In the genomic region with DNA sequence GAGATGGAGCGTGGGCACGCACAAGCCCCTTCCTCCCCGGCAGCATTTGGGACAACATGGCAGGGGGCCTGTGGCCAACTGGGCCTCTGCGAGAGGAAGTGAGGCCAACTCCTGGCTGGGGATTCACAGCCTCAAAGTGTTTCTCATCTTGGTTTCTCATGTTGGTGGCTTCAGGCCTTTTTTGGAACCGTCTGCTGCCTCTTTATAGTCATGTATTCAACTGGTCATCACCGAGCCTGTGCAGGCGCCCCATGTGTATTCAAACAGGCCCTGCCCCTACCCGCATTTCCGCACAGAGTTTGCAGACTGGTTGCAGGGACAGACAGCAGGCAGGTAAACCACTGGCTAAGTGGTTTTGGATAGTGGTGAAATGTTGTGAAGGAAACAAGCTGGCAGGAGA, we compare ENCODE assay signal across 23 cellular contexts. TPM values are rescaled to one million over a fixed set of nuclear protein-coding genes. Genes with fewer than 3 reads are reported as not detected.
"Had no signal": no experiment of that assay in that cellular context is flagged by ENCODE, and none has a peak within 500 bp of the region (broad histone marks: within the 10 kb centered on the region; RNA-seq: fewer than 3 reads in every experiment).

No MANE protein-coding gene starts in this region.

- H3K27me3 Mint-ChIP-seq: activated CD4-positive, alpha-beta T cell treated with anti-CD3 and anti-CD28 coated beads, Interleukin-2, amount 10 ng/mL, durations not matched to agents 24 days and 14 days; stimulated activated naive B cell treated with anti-CD40 and anti-IgM and Interleukin-4, amounts not matched to agents 10 μg/mL and 1 μg/mL and 100 μg/mL, for 72 hours had no signal

- H3K4me3 Mint-ChIP-seq: activated CD4-positive, alpha-beta T cell treated with anti-CD3 and anti-CD28 coated beads, Interleukin-2, amount 10 ng/mL, durations not matched to agents 24 days and 14 days; stimulated activated naive B cell treated with anti-CD40 and anti-IgM and Interleukin-4, amounts not matched to agents 10 μg/mL and 1 μg/mL and 100 μg/mL, for 72 hours had no signal

- FAIRE-seq: endometrium, frontal cortex had no signal

- H3K79me2 ChIP-seq: parathyroid adenoma had no signal

- H3K27me3 ChIP-seq: ascending aorta, breast epithelium, left lung, thyroid gland had no signal

- H3K36me3 ChIP-seq: breast epithelium had no signal

- H2AFZ ChIP-seq: parathyroid adenoma had no signal

- ATAC-seq: left lung; sciatic nerve; stimulated activated naive B cell treated with anti-CD40 and anti-IgM and Interleukin-4, amounts not matched to agents 10 μg/mL and 1 μg/mL and 100 μg/mL, for 72 hours had no signal

- H3K27ac ChIP-seq: ascending aorta, breast epithelium, coronary artery, left lung, parathyroid adenoma, thyroid gland had no signal

- H3K4me1 ChIP-seq: ascending aorta, breast epithelium, left lung, parathyroid adenoma, thyroid gland had no signal

- H3K27ac Mint-ChIP-seq: activated CD4-positive, alpha-beta T cell treated with anti-CD3 and anti-CD28 coated beads, Interleukin-2, amount 10 ng/mL, durations not matched to agents 24 days and 14 days; activated T-helper 2 cell treated with anti-CD3 and anti-CD28 coated beads, Interferon-gamma antibody, Interleukin-2, Interleukin-4, amounts not matched to agents 10 μg/mL and 5 μg/mL and 100 μg/mL, durations not matched to agents 14 hours and 24 hours and 36 hours had no signal

- H3K9me3 Mint-ChIP-seq: activated CD4-positive, alpha-beta T cell treated with anti-CD3 and anti-CD28 coated beads, Interleukin-2, amount 10 ng/mL, durations not matched to agents 24 days and 14 days; activated T-helper 2 cell treated with anti-CD3 and anti-CD28 coated beads, Interferon-gamma antibody, Interleukin-2, Interleukin-4, amounts not matched to agents 10 μg/mL and 5 μg/mL and 100 μg/mL, durations not matched to agents 14 hours and 24 hours and 36 hours; stimulated activated naive B cell treated with anti-CD40 and anti-IgM and Interleukin-4, amounts not matched to agents 10 μg/mL and 1 μg/mL and 100 μg/mL, for 72 hours had no signal

- H3K9ac ChIP-seq: parathyroid adenoma had no signal

- H3K9me3 ChIP-seq: ascending aorta, breast epithelium, left lung, thyroid gland had no signal

- H3K4me3 ChIP-seq: ascending aorta, breast epithelium, coronary artery, left lung, smooth muscle cell, thyroid gland had no signal

- H3K4me2 ChIP-seq: smooth muscle cell had no signal

- DNase-seq: activated CD4-positive, alpha-beta T cell treated with anti-CD3 and anti-CD28 coated beads, Interleukin-2, amount 10 ng/mL, durations not matched to agents 24 days and 14 days; activated naive CD4-positive, alpha-beta T cell treated with Interleukin-2 at 50 U/mL for 16 hours; erythroblast; head of caudate nucleus; left lung; stimulated activated CD4-positive, alpha-beta T cell treated with anti-CD3 and anti-CD28 coated beads, Interleukin-4, amount 100 ng/mL, for 24 hours; stimulated activated naive B cell treated with anti-CD40 and anti-IgM and Interleukin-4, amounts not matched to agents 10 μg/mL and 1 μg/mL and 100 μg/mL, for 72 hours; T1000; thyroid gland had no signal

RNA-seq across cellular contexts. Expression of a gene that starts 38.2 kb away (rescaled TPM):
- total RNA-seq: activated CD4-positive, alpha-beta T cell treated with anti-CD3 and anti-CD28 coated beads, Interleukin-2, amount 10 ng/mL, durations not matched to agents 24 days and 14 days; activated T-helper 2 cell treated with anti-CD3 and anti-CD28 coated beads, Interferon-gamma antibody, Interleukin-2, Interleukin-4, amounts not matched to agents 10 μg/mL and 5 μg/mL and 100 μg/mL, durations not matched to agents 14 hours and 24 hours and 36 hours; ascending aorta; kidney epithelial cell; lung microvascular endothelial cell; T-helper 1 cell treated with Interleukin-12 subunit alpha and Interleukin-12 subunit beta and Interleukin-4 antibody, amounts not matched to agents 30 ng/mL and 1 ng/mL, for 36 hours; urinary bladder had no signal

RNA-seq across cellular contexts. Expression of a gene that starts 42.0 kb away (rescaled TPM):
- total RNA-seq: activated CD4-positive, alpha-beta T cell treated with anti-CD3 and anti-CD28 coated beads, Interleukin-2, amount 10 ng/mL, durations not matched to agents 24 days and 14 days; activated T-helper 2 cell treated with anti-CD3 and anti-CD28 coated beads, Interferon-gamma antibody, Interleukin-2, Interleukin-4, amounts not matched to agents 10 μg/mL and 5 μg/mL and 100 μg/mL, durations not matched to agents 14 hours and 24 hours and 36 hours; ascending aorta; breast epithelium; frontal cortex; kidney epithelial cell; left lung; lung microvascular endothelial cell; sciatic nerve; smooth muscle cell; subcutaneous adipose tissue; T-helper 1 cell treated with Interleukin-12 subunit alpha and Interleukin-12 subunit beta and Interleukin-4 antibody, amounts not matched to agents 30 ng/mL and 1 ng/mL, for 36 hours; thyroid gland; urinary bladder had no signal
